16 cellular contexts compared by ENCODE assay signal in the genomic region with DNA sequence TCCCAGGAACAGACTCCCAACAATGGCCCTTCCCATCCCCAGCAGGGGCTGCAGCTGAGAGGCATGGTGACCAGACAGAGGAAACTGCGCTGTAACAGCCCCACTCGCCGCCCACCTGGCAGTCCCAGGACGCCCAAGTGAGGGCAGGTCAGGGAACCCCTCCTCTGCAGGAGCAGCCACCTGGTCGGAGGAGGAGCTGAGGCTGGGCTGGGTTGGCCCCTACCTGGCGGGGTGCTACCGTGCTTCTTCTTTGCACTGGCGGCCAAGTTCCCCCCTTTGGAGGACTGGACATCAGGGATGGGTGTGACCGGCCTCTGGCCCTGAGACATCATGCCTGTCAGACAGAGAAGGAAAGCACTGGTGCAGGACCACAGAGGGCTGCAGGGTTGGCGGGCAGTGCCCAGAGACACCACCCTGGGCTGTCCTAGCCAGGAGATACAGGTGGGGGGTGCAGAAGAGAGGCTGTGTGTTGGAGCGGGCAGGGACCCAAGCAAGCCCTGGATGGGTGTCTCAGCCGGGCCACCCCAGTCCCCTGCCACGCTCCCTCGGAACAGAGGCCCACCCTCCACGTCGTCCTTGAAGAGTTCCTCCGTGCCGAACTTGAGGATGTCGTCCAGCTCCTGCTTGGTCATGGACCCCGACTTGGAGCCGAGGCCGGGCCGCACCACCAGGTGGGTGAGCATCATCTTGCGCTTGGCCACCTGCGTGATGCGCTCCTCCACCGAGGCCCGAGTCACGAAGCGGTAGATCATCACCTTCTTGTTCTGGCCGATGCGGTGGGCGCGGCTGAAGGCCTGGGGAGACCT. TPM values are rescaled to one million over a fixed set of nuclear protein-coding genes. Genes with fewer than 3 reads are reported as not detected.
DNase-seq lines count a peak whose midpoint lies in the region; ATAC-seq and TF ChIP-seq lines count a peak whose summit lies in the region.
"Had no signal": no experiment of that assay in that cellular context is flagged by ENCODE, and none has a peak within 500 bp of the region (broad histone marks: within the 10 kb centered on the region; RNA-seq: fewer than 3 reads in every experiment).

No MANE protein-coding gene starts in this region.

- H3K27me3 Mint-ChIP-seq in activated CD8-positive, alpha-beta memory T cell treated with anti-CD3 and anti-CD28 coated beads, Interleukin-2, amount 10 ng/mL, durations not matched to agents 7 days and 5 days = no peaks in the 10 kb centered on the region
- H3K27me3 Mint-ChIP-seq in glutamatergic neuron (ENCODE audit: unreplicated experiment) = peaks cover 2% of the 10 kb centered on the region

- no peaks in the 10 kb centered on the region for H3K36me3 Mint-ChIP-seq in activated CD8-positive, alpha-beta memory T cell treated with anti-CD3 and anti-CD28 coated beads, Interleukin-2, amount 10 ng/mL, durations not matched to agents 7 days and 5 days
- H3K36me3 Mint-ChIP-seq in glutamatergic neuron (ENCODE audit: unreplicated experiment) = peaks cover 14% of the 10 kb centered on the region

- DNase-seq in activated CD8-positive, alpha-beta memory T cell treated with anti-CD3 and anti-CD28 coated beads, Interleukin-2, amount 10 ng/mL, durations not matched to agents 7 days and 5 days = no peak
- DNase-seq in activated CD8-positive, alpha-beta memory T cell treated with anti-CD3 and anti-CD28 coated beads, Interleukin-2, amount 50 U/mL, for 48 hours = no peak
- DNase-seq in glutamatergic neuron = peak; percentile 10
- DNase-seq in sigmoid colon = peak; percentile 53
- DNase-seq in ACHN = no peak
- no peak for DNase-seq in NCI-H187 treated with DMSO at 0.1 percent for 48 hours (lab: John Stamatoyannopoulos, UW)
- DNase-seq in NCI-H1092 treated with DMSO at 0.1 percent for 48 hours (lab: John Stamatoyannopoulos, UW) = no peak

- no peak for TF ChIP-seq CTCF in glutamatergic neuron (IDR thresholded peaks at IDR 0.05; ENCODE audit: partially characterized antibody, unreplicated experiment)
- no peak for TF ChIP-seq CTCF in sigmoid colon (IDR thresholded peaks at IDR 0.05)

- H3K9me3 ChIP-seq in HUES48 (ENCODE audit: control insufficient read depth, insufficient read depth, low read length) (no peaks in the 10 kb centered on the region), sigmoid colon (peaks cover 0 to 5% (median 0%) of the 10 kb centered on the region in 4 donors)
- H3K9me3 ChIP-seq: BE2C, prostate gland, testis had no signal

- in situ Hi-C loops in ACHN (cut with HindIII; ENCODE audit: low pct_ligation_motif_present, low pct_unique_long_range_greater_than_20kb, low sequenced_read_pairs) = no loop called here

- no peak overlapping the region for H3K27ac Mint-ChIP-seq in activated CD8-positive, alpha-beta memory T cell treated with anti-CD3 and anti-CD28 coated beads, Interleukin-2, amount 10 ng/mL, durations not matched to agents 7 days and 5 days
- no peak overlapping the region for H3K27ac Mint-ChIP-seq in glutamatergic neuron (ENCODE audit: unreplicated experiment)
- H3K27ac Mint-ChIP-seq: activated CD8-positive, alpha-beta T cell treated with anti-CD3 and anti-CD28 coated beads for 36 hours; stimulated activated naive B cell treated with anti-CD40 and anti-IgM and Interleukin-4, amounts not matched to agents 10 μg/mL and 1 μg/mL and 100 μg/mL, for 72 hours had no signal

- H3K27ac ChIP-seq in HUES48 (ENCODE audit: low read depth, low read length) = no peak overlapping the region
- no peak overlapping the region for H3K27ac ChIP-seq in sigmoid colon
- H3K27ac ChIP-seq: GM23248, left lung, prostate gland, testis had no signal

- intact Hi-C loops in sigmoid colon (cut with DNase I) = no loop called here

- CTCF ChIA-PET in activated CD8-positive, alpha-beta memory T cell treated with anti-CD3 and anti-CD28 coated beads, Interleukin-2, amount 10 ng/mL, durations not matched to agents 7 days and 5 days (lab: Charles Lee) = no interaction called here

- TF ChIP-seq EP300 in sigmoid colon (IDR thresholded peaks at IDR 0.05) = no peak

- TF ChIP-seq POLR2A in sigmoid colon (IDR thresholded peaks at IDR 0.05) = no peak

- H3K4me3 Mint-ChIP-seq in activated CD8-positive, alpha-beta memory T cell treated with anti-CD3 and anti-CD28 coated beads, Interleukin-2, amount 10 ng/mL, durations not matched to agents 7 days and 5 days = no peak overlapping the region
- no peak overlapping the region for H3K4me3 Mint-ChIP-seq in glutamatergic neuron (ENCODE audit: unreplicated experiment)
- H3K4me3 Mint-ChIP-seq: activated CD8-positive, alpha-beta T cell treated with anti-CD3 and anti-CD28 coated beads for 36 hours; neural crest cell; stimulated activated naive B cell treated with anti-CD40 and anti-IgM and Interleukin-4, amounts not matched to agents 10 μg/mL and 1 μg/mL and 100 μg/mL, for 72 hours had no signal

- ATAC-seq in activated CD8-positive, alpha-beta memory T cell treated with anti-CD3 and anti-CD28 coated beads, Interleukin-2, amount 10 ng/mL, durations not matched to agents 7 days and 5 days = peak; percentile 10

- H3K4me1 Mint-ChIP-seq in activated CD8-positive, alpha-beta memory T cell treated with anti-CD3 and anti-CD28 coated beads, Interleukin-2, amount 10 ng/mL, durations not matched to agents 7 days and 5 days = peaks cover 2% of the 10 kb centered on the region
- peaks cover 2% of the 10 kb centered on the region for H3K4me1 Mint-ChIP-seq in glutamatergic neuron (ENCODE audit: low read depth, unreplicated experiment)
- H3K4me1 Mint-ChIP-seq: neural crest cell had no signal

- H3K27me3 ChIP-seq in HUES48 (ENCODE audit: control insufficient read depth, insufficient read depth, low read length) = peaks cover 8% of the 10 kb centered on the region
- H3K27me3 ChIP-seq in sigmoid colon = peaks cover 0 to 23% (median 15%) of the 10 kb centered on the region in 3 donors
- H3K27me3 ChIP-seq: BE2C, testis had no signal

- H3K36me3 ChIP-seq in HUES48 (ENCODE audit: control insufficient read depth, insufficient read depth, low read length) (no peaks in the 10 kb centered on the region), sigmoid colon (no peaks in the 10 kb centered on the region)
- H3K36me3 ChIP-seq: BE2C, left lung, prostate gland had no signal

- peaks cover 7% of the 10 kb centered on the region for H3K9me3 Mint-ChIP-seq in activated CD8-positive, alpha-beta memory T cell treated with anti-CD3 and anti-CD28 coated beads, Interleukin-2, amount 10 ng/mL, durations not matched to agents 7 days and 5 days (ENCODE audit: low read depth)
- H3K9me3 Mint-ChIP-seq in glutamatergic neuron (ENCODE audit: unreplicated experiment) = peaks cover 10% of the 10 kb centered on the region
- H3K9me3 Mint-ChIP-seq: activated CD8-positive, alpha-beta T cell treated with anti-CD3 and anti-CD28 coated beads for 36 hours had no signal

- WGBS in sigmoid colon, 2 donors = 95% methylated on average over 34 of the region's 34 CpGs

- peaks cover 2% of the 10 kb centered on the region; the same call in 1 of the 2 replicates for H3K4me1 ChIP-seq in HUES48 (ENCODE audit: control insufficient read depth, insufficient read depth, low read length)
- H3K4me1 ChIP-seq in sigmoid colon = peaks cover 0 to 11% (median 8%) of the 10 kb centered on the region in 4 donors
- H3K4me1 ChIP-seq: BE2C, prostate gland had no signal

- peak overlapping the region; percentile 32; the same call in 1 of the 2 replicates for H3K4me3 ChIP-seq in HUES48 (ENCODE audit: low read depth, low read length)
- no peak overlapping the region for H3K4me3 ChIP-seq in sigmoid colon
- H3K4me3 ChIP-seq: GM23248, left lung, prostate gland had no signal

- H3K9ac ChIP-seq in HUES48 (ENCODE audit: low read depth, low read length) = no peak overlapping the region
- H3K9ac ChIP-seq: GM23248 had no signal

RNA-seq across cellular contexts. Expression of gene CHD5, which starts 51.6 kb away (rescaled TPM):
- 1 to 10 TPM in 1 of 2 experiments, under 1 TPM in 1; 0.47 to 1.1 TPM for total RNA-seq in activated CD8-positive, alpha-beta memory T cell treated with anti-CD3 and anti-CD28 coated beads, Interleukin-2, amount 10 ng/mL, durations not matched to agents 7 days and 5 days
- total RNA-seq in glutamatergic neuron (ENCODE audit: unreplicated experiment) = 0.96 TPM
- 1 to 10 TPM in 3 of 4 donors, under 1 TPM in 1; 0.49 to 2.8 (median 1.5) TPM for total RNA-seq in sigmoid colon
- polyA plus RNA-seq in sigmoid colon = under 1 TPM in 1 of 3 donors, not detected in 2; 0.80 TPM

Comparison
In these comparisons a context has a peak if more than half of its experiments do, and no peak if none do; other contexts are left out.
1. DNase-seq: peak in glutamatergic neuron (single experiment) and sigmoid colon (single experiment); none in activated CD8-positive, alpha-beta memory T cell treated with anti-CD3 and anti-CD28 coated beads, Interleukin-2, amount 10 ng/mL, durations not matched to agents 7 days and 5 days (single experiment), activated CD8-positive, alpha-beta memory T cell treated with anti-CD3 and anti-CD28 coated beads, Interleukin-2, amount 50 U/mL, for 48 hours (single experiment), ACHN (single experiment), NCI-H187 treated with DMSO at 0.1 percent for 48 hours (single experiment) and NCI-H1092 treated with DMSO at 0.1 percent for 48 hours (single experiment).